ENCODE assay signal across 6 cellular contexts in genomic region chr7:6794276-6794675, GRCh38. TPM values are rescaled to one million over a fixed set of nuclear protein-coding genes. Genes with fewer than 3 reads are reported as not detected.
"Had no signal": no experiment of that assay in that cellular context is flagged by ENCODE, and none has a peak within 500 bp of the region (broad histone marks: within the 10 kb centered on the region; RNA-seq: fewer than 3 reads in every experiment).

No MANE protein-coding gene starts in this region.

RNA-seq across cellular contexts. Expression of gene RSPH10B2, which starts 40.4 kb away (rescaled TPM):
- total RNA-seq: suprapubic skin, upper lobe of right lung had no signal
- polyA plus RNA-seq: naive thymus-derived CD4-positive, alpha-beta T cell; right cardiac atrium; smooth muscle cell; urinary bladder had no signal
